8 cellular contexts compared by ENCODE assay signal in genomic region chr12:57224973-57225679, GRCh38. TPM values are rescaled to one million over a fixed set of nuclear protein-coding genes. Genes with fewer than 3 reads are reported as not detected.
A peak's percentile ranks its signal among the peaks of the same experiment; 100 is the strongest.
DNase-seq lines count a peak whose midpoint lies in the region; TF ChIP-seq lines count a peak whose summit lies in the region.

No MANE protein-coding gene starts in this region.

- H3K4me1 ChIP-seq in BLaER1, result peaks cover 68% of the 10 kb centered on the region
- H3K4me1 ChIP-seq in HUES48 (ENCODE audit: control insufficient read depth, insufficient read depth, low read length), result peaks cover 29% of the 10 kb centered on the region

- H3K4me3 ChIP-seq in BLaER1 (peak overlapping the region; percentile 34; the same call in 1 of the 2 replicates), HUES48 (ENCODE audit: low read depth, low read length) (peak overlapping the region; percentile 14; the same call in 1 of the 2 replicates)

- no peak overlapping the region for H3K27ac ChIP-seq in BLaER1
- H3K27ac ChIP-seq in HUES48 (ENCODE audit: low read depth, low read length), result no peak overlapping the region

- peaks cover 43% of the 10 kb centered on the region for H3K4me1 Mint-ChIP-seq in progenitor cell of endocrine pancreas (ENCODE audit: low read depth)

- TF ChIP-seq POLR2A in erythroblast (IDR thresholded peaks at IDR 0.05; ENCODE audit: low read length), result no peak

- peaks cover 72% of the 10 kb centered on the region for H3K27me3 ChIP-seq in BLaER1
- H3K27me3 ChIP-seq in HUES48 (ENCODE audit: control insufficient read depth, insufficient read depth, low read length), result peaks cover 91% of the 10 kb centered on the region

- H3K36me3 ChIP-seq in BLaER1 (no peaks in the 10 kb centered on the region), HUES48 (ENCODE audit: control insufficient read depth, insufficient read depth, low read length) (no peaks in the 10 kb centered on the region)

- no peaks in the 10 kb centered on the region for H3K9me3 ChIP-seq in BLaER1
- no peaks in the 10 kb centered on the region for H3K9me3 ChIP-seq in HUES48 (ENCODE audit: control insufficient read depth, insufficient read depth, low read length)

- H3K4me3 Mint-ChIP-seq in progenitor cell of endocrine pancreas (ENCODE audit: low read depth), result no peak overlapping the region

- H3K9me3 Mint-ChIP-seq in progenitor cell of endocrine pancreas (ENCODE audit: low read depth), result no peaks in the 10 kb centered on the region

- H3K36me3 Mint-ChIP-seq in progenitor cell of endocrine pancreas (ENCODE audit: insufficient read depth), result no peaks in the 10 kb centered on the region

- H3K9ac ChIP-seq in BLaER1 (no peak overlapping the region), HUES48 (ENCODE audit: low read depth, low read length) (no peak overlapping the region)

- H3K27me3 Mint-ChIP-seq in progenitor cell of endocrine pancreas, result peaks cover 63% of the 10 kb centered on the region

- no peak overlapping the region for H3K27ac Mint-ChIP-seq in progenitor cell of endocrine pancreas

- peak overlapping the region; percentile 99 for H3K4me2 ChIP-seq in BLaER1

- peak; percentile 52 for DNase-seq in activated CD4-positive, alpha-beta T cell treated with anti-CD3 and anti-CD28 coated beads, Interleukin-2, amount 50 U/mL, for 4 hours
- DNase-seq in erythroblast (lab: John Stamatoyannopoulos, UW) (peak; percentile 82 to 89), progenitor cell of endocrine pancreas (ENCODE audit: low spot score, unreplicated experiment) (no peak), AG08395 (ENCODE audit: low spot score) (no peak), cerebellar nuclear complex (lab: John Stamatoyannopoulos, UW) (no peak), RKO (ENCODE audit: low spot score) (no peak)

- peaks cover 43% of the 10 kb centered on the region for H4K20me1 ChIP-seq in BLaER1

- peak; percentile 75 for TF ChIP-seq CTCF in progenitor cell of endocrine pancreas (IDR thresholded peaks at IDR 0.05; ENCODE audit: unreplicated experiment)

RNA-seq across cellular contexts. Expression of gene SHMT2, which starts 4.4 kb away (rescaled TPM):
- 162 and 165 TPM in 2 replicates for total RNA-seq in progenitor cell of endocrine pancreas

RNA-seq across cellular contexts. Expression of gene NXPH4, which starts 8.5 kb away (rescaled TPM):
- 1.7 and 2.0 TPM in 2 replicates for total RNA-seq in progenitor cell of endocrine pancreas

RNA-seq across cellular contexts. Expression of gene STAC3, which starts 25.9 kb away (rescaled TPM):
- total RNA-seq in progenitor cell of endocrine pancreas, result 6.0 and 6.1 TPM in 2 replicates

Comparison
In these comparisons a context has a peak if more than half of its experiments do, and no peak if none do; other contexts are left out.
1. DNase-seq: peak in activated CD4-positive, alpha-beta T cell treated with anti-CD3 and anti-CD28 coated beads, Interleukin-2, amount 50 U/mL, for 4 hours (2 of 2) and erythroblast (2 of 2); none in progenitor cell of endocrine pancreas (single experiment), AG08395 (single experiment), cerebellar nuclear complex (0 of 2) and RKO (single experiment).